In genomic region chr22:41688365-41689211, GRCh38 we compare ENCODE assay signal across 1 cellular context.
TF ChIP-seq lines count a peak whose summit lies in the region.

Gene SNU13, minus strand, starts transcription at chr22:41688867. Its CDS starts 71 bp downstream, at chr22:41688796.

TF ChIP-seq in HepG2, 621 proteins besides CTCF, POLR2A, EP300 and RAD21 (continued from another document and continues in another):
- TF ChIP-seq HOXD1 (CRISPR knock-in tag; IDR thresholded peaks at IDR 0.05) (peak; percentile 63; the same call in 1 of the 2 replicates), HNRNPUL1 (IDR thresholded peaks at IDR 0.05; ENCODE audit: low read depth, low read length) (no peak), SPEN (CRISPR knock-in tag; IDR thresholded peaks at IDR 0.05; ENCODE audit: low read depth) (peak; percentile 92), ZNF20 (CRISPR knock-in tag; IDR thresholded peaks at IDR 0.05) (no peak), IRX3 (CRISPR knock-in tag; IDR thresholded peaks at IDR 0.05; ENCODE audit: borderline replicate concordance, low read depth) (peak; percentile 92), ZNF180 (CRISPR knock-in tag; IDR thresholded peaks at IDR 0.05; ENCODE audit: borderline replicate concordance, low read depth) (0 out of 2 replicates have a peak, but pooled peaks have one; percentile 45), ZMYM2 (CRISPR knock-in tag; IDR thresholded peaks at IDR 0.05) (peak; percentile 83; the same call in 1 of the 2 replicates), ARID4A (CRISPR knock-in tag; IDR thresholded peaks at IDR 0.05; ENCODE audit: borderline replicate concordance) (peak; percentile 95), TSC22D2 (CRISPR knock-in tag; IDR thresholded peaks at IDR 0.05; ENCODE audit: borderline replicate concordance) (peak; percentile 60; the same call in 1 of the 2 replicates), ZKSCAN1 (IDR thresholded peaks at IDR 0.05; ENCODE audit: low read length) (no peak), ETV6 (CRISPR knock-in tag; conservative IDR thresholded peaks at IDR 0.05) (peak; percentile 82; the same call in 1 of the 2 replicates), MIER2 (CRISPR knock-in tag; IDR thresholded peaks at IDR 0.05) (no peak), ARNTL (CRISPR knock-in tag; IDR thresholded peaks at IDR 0.05) (peak; percentile 64; the same call in 1 of the 2 replicates), NCOA5 (CRISPR knock-in tag; IDR thresholded peaks at IDR 0.05) (no peak), KAT7 (CRISPR knock-in tag; IDR thresholded peaks at IDR 0.05; ENCODE audit: borderline replicate concordance) (peak; percentile 63), ZHX1 (CRISPR knock-in tag; IDR thresholded peaks at IDR 0.05; ENCODE audit: low read depth) (peak; percentile 85), HINFP (CRISPR knock-in tag; IDR thresholded peaks at IDR 0.05; ENCODE audit: low read depth) (no peak), ZNF792 (CRISPR knock-in tag; IDR thresholded peaks at IDR 0.05) (peak; percentile 1; the same call in 1 of the 2 replicates), CREB3 (CRISPR knock-in tag; IDR thresholded peaks at IDR 0.05) (0 out of 2 replicates have a peak, but pooled peaks have one; percentile 41), ZNF891 (CRISPR knock-in tag; IDR thresholded peaks at IDR 0.05) (peak; percentile 11; the same call in 1 of the 2 replicates), ASH2L (IDR thresholded peaks at IDR 0.05; ENCODE audit: insufficient read length, low read depth, low read length) (peak; percentile 57), ZNF83 (CRISPR knock-in tag; IDR thresholded peaks at IDR 0.05; ENCODE audit: borderline replicate concordance) (peak; percentile 32; the same call in 1 of the 2 replicates), ATF7 (IDR thresholded peaks at IDR 0.05) (no peak), ATF7 (CRISPR knock-in tag; IDR thresholded peaks at IDR 0.05) (peak; percentile 52; the same call in 1 of the 2 replicates), ZUFSP (CRISPR knock-in tag; IDR thresholded peaks at IDR 0.05; ENCODE audit: borderline replicate concordance) (no peak), ZNF580 (CRISPR knock-in tag; IDR thresholded peaks at IDR 0.05; ENCODE audit: borderline replicate concordance, low read depth) (peak; percentile 88), RBM39 (IDR thresholded peaks at IDR 0.05; ENCODE audit: low read depth, low read length, poor library complexity, severe bottlenecking) (peak; percentile 90), IKZF4 (CRISPR knock-in tag; IDR thresholded peaks at IDR 0.05; ENCODE audit: borderline replicate concordance, low read depth, not compliant biosample characterization) (peak; percentile 57), PHF8 (CRISPR knock-in tag; IDR thresholded peaks at IDR 0.05) (peak; percentile 86), SALL1 (CRISPR knock-in tag; IDR thresholded peaks at IDR 0.05) (peak; percentile 85), EEA1 (CRISPR knock-in tag; IDR thresholded peaks at IDR 0.05; ENCODE audit: borderline replicate concordance) (no peak), TEF (CRISPR knock-in tag; IDR thresholded peaks at IDR 0.05) (0 out of 2 replicates have a peak, but pooled peaks have one; percentile 56), FOXO1 (CRISPR knock-in tag; IDR thresholded peaks at IDR 0.05) (peak; percentile 34; the same call in 1 of the 2 replicates), BRD4 (CRISPR knock-in tag; IDR thresholded peaks at IDR 0.05) (peak; percentile 87), ZNF883 (CRISPR knock-in tag; IDR thresholded peaks at IDR 0.05; ENCODE audit: not compliant biosample characterization) (peak; percentile 32), SKIL (CRISPR knock-in tag; IDR thresholded peaks at IDR 0.05; ENCODE audit: borderline replicate concordance) (0 out of 2 replicates have a peak, but pooled peaks have one; percentile 44), TCF7 (IDR thresholded peaks at IDR 0.05; ENCODE audit: low read depth) (no peak), MAFK (conservative IDR thresholded peaks at IDR 0.05 in 1 of 2, IDR thresholded peaks at IDR 0.05 in 1 of 2; ENCODE audit: low read length in 2 of 2) (peak; percentile 58 to 68), ZSCAN9 (CRISPR knock-in tag; IDR thresholded peaks at IDR 0.05; ENCODE audit: borderline replicate concordance) (peak; percentile 63; the same call in 1 of the 2 replicates), ZNF782 (CRISPR knock-in tag; IDR thresholded peaks at IDR 0.05; ENCODE audit: borderline replicate concordance) (no peak), SNAPC2 (CRISPR knock-in tag; IDR thresholded peaks at IDR 0.05) (peak; percentile 72), YY1 (IDR thresholded peaks at IDR 0.05; ENCODE audit: insufficient read depth, insufficient replicate concordance, low read depth, low read length) (peak; percentile 85), ZSCAN21 (CRISPR knock-in tag; IDR thresholded peaks at IDR 0.05; ENCODE audit: borderline replicate concordance) (peak; percentile 83), ZNF724P (CRISPR knock-in tag; IDR thresholded peaks at IDR 0.05; ENCODE audit: borderline replicate concordance) (peak; percentile 94), ZNF616 (CRISPR knock-in tag; IDR thresholded peaks at IDR 0.05; ENCODE audit: low read depth) (no peak; the same call in 1 of the 2 replicates), NKX3-1 (CRISPR knock-in tag; IDR thresholded peaks at IDR 0.05) (peak; percentile 76; the same call in 1 of the 2 replicates), NCOA1 (CRISPR knock-in tag; IDR thresholded peaks at IDR 0.05) (0 out of 2 replicates have a peak, but pooled peaks have one; percentile 22), PATZ1 (CRISPR knock-in tag; IDR thresholded peaks at IDR 0.05) (peak; percentile 91), ZFY (CRISPR knock-in tag; IDR thresholded peaks at IDR 0.05) (peak; percentile 79), SMAD3 (CRISPR knock-in tag; IDR thresholded peaks at IDR 0.05) (peak; percentile 73; the same call in 1 of the 2 replicates)
